1 cellular context compared by ENCODE assay signal in genomic region chr10:62080905-62081304, GRCh38.
TF ChIP-seq lines count a peak whose summit lies in the region.

No MANE protein-coding gene starts in this region.

TF ChIP-seq in SK-N-SH treated with all-trans-retinoic acid at 6 μM for 48 hours, 23 proteins besides CTCF, POLR2A, EP300 and RAD21 (continued from another document):
- TF ChIP-seq TSHZ2 (CRISPR knock-in tag; IDR thresholded peaks at IDR 0.05) (no peak), TOX (CRISPR knock-in tag; IDR thresholded peaks at IDR 0.05; ENCODE audit: borderline replicate concordance) (no peak), SNAI2 (CRISPR knock-in tag; IDR thresholded peaks at IDR 0.05) (no peak), ZC3H10 (CRISPR knock-in tag; IDR thresholded peaks at IDR 0.05) (no peak), ZFP30 (CRISPR knock-in tag; IDR thresholded peaks at IDR 0.05) (no peak), CSRNP3 (CRISPR knock-in tag; IDR thresholded peaks at IDR 0.05) (no peak), ZFP3 (CRISPR knock-in tag; IDR thresholded peaks at IDR 0.05) (no peak; the same call in 1 of the 2 replicates), TCF4 (CRISPR knock-in tag; IDR thresholded peaks at IDR 0.05; ENCODE audit: borderline replicate concordance) (no peak)
